Comparison of ENCODE assay signal across 8 cellular contexts in the genomic region with DNA sequence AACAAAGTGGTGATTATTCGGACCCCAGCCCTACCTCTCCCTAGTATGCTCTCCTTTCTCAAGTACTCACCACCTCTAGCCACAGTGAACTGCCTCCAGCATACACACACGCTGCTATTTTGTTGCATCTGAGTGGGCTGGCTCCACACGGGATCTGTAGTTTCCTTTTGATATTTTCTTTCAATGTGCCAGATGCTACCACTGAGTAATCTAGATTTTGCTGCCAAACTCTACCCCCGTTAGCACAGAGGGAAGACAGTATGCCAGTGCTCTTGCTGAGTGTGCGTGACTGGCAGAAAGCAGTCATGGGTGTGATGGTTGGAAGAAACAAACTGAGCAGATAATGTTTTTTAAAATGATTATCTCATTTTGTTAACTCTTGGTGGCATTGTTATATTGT. TPM values are rescaled to one million over a fixed set of nuclear protein-coding genes. Genes with fewer than 3 reads are reported as not detected.
DNase-seq lines count a peak whose midpoint lies in the region; ATAC-seq and TF ChIP-seq lines count a peak whose summit lies in the region.

No MANE protein-coding gene starts in this region.

- 78% methylated on average over 5 of the region's 5 CpGs for WGBS in hepatocyte (ENCODE audit: low lambda C conversion rate, missing lambda C conversion rate)

- intact Hi-C loops in ascending aorta (cut with DNase I): loop anchor here (1.0 kb wide), 1 partner anchor 9 kb away; no protein-coding TSS in a partner anchor

- H3K9me3 Mint-ChIP-seq in CD8-positive, alpha-beta memory T cell: no peaks in the 10 kb centered on the region

- H3K36me3 Mint-ChIP-seq in CD8-positive, alpha-beta memory T cell: peaks cover 8 to 46% (median 16%) of the 10 kb centered on the region in 3 donors

- no peak for TF ChIP-seq CTCF in ascending aorta (IDR thresholded peaks at IDR 0.05)
- no peak for TF ChIP-seq CTCF in hepatocyte (IDR thresholded peaks at IDR 0.05; ENCODE audit: poor library complexity)

- no peaks in the 10 kb centered on the region for H3K9me2 ChIP-seq in hepatocyte (replicated peaks; ENCODE audit: insufficient read depth)

- POLR2A ChIA-PET in CD8-positive, alpha-beta memory T cell (lab: Charles Lee): interaction anchor here (1.1 kb wide), 1 partner anchor 263 kb away, joined by 4 read pairs; a partner anchor contains a TSS

- peak overlapping the region; percentile 96 to 100 (median 98) for H3K27ac Mint-ChIP-seq in CD8-positive, alpha-beta memory T cell

- peak overlapping the region; percentile 52 for H3K4me3 ChIP-seq in CD8-positive, alpha-beta memory T cell (ENCODE audit: low read length)
- H3K4me3 ChIP-seq in ascending aorta (peak overlapping the region; percentile 6 to 47), hepatocyte (no peak overlapping the region)

- H3K27ac ChIP-seq in CD8-positive, alpha-beta memory T cell (ENCODE audit: low read depth, low read length): peak overlapping the region; percentile 70
- H3K27ac ChIP-seq in ascending aorta (peak overlapping the region; percentile 59 to 89), hepatocyte (peak overlapping the region; percentile 92)

- no peaks in the 10 kb centered on the region for H3K27me3 ChIP-seq in CD8-positive, alpha-beta memory T cell (ENCODE audit: insufficient read depth, low read length, poor library complexity, severe bottlenecking)
- H3K27me3 ChIP-seq in ascending aorta (no peaks in the 10 kb centered on the region), hepatocyte (no peaks in the 10 kb centered on the region)

- ATAC-seq in HG02970 (IDR thresholded peaks at IDR 0.05; ENCODE audit: low FRiP score, unreplicated experiment): no peak
- ATAC-seq in GM21825 (IDR thresholded peaks at IDR 0.05; ENCODE audit: unreplicated experiment): no peak
- no peak for ATAC-seq in HG02852 (IDR thresholded peaks at IDR 0.05; ENCODE audit: unreplicated experiment)

- peaks cover 86% of the 10 kb centered on the region for H3K79me2 ChIP-seq in hepatocyte

- H2AFZ ChIP-seq in hepatocyte: no peak overlapping the region

- peak overlapping the region; percentile 92 to 100 (median 95) for H3K4me3 Mint-ChIP-seq in CD8-positive, alpha-beta memory T cell

- peaks cover 90 to 94% (median 94%) of the 10 kb centered on the region in 3 donors for H3K4me1 Mint-ChIP-seq in CD8-positive, alpha-beta memory T cell

- DNase-seq in CD8-positive, alpha-beta memory T cell: peak in 1 of 5 donors; percentile 63
- peak; percentile 50 for DNase-seq in NCI-H69 (lab: John Stamatoyannopoulos, UW)
- no peak for DNase-seq in ascending aorta (ENCODE audit: low spot score in 2 of 2)
- no peak for DNase-seq in hepatocyte (ENCODE audit: low spot score)
- peak; percentile 75 for DNase-seq in stimulated activated CD4-positive, alpha-beta T cell treated with anti-CD3 and anti-CD28 coated beads, Interleukin-4, amount 100 ng/mL, for 24 hours

- H3K27me3 Mint-ChIP-seq in CD8-positive, alpha-beta memory T cell: peaks cover 0 to 2% of the 10 kb centered on the region in 2 donors

- peaks cover 4% of the 10 kb centered on the region for H4K20me1 ChIP-seq in hepatocyte (ENCODE audit: insufficient read depth, poor library complexity, severe bottlenecking)

- peaks cover 97% of the 10 kb centered on the region for H3K4me1 ChIP-seq in CD8-positive, alpha-beta memory T cell (ENCODE audit: insufficient read depth, low read length)
- H3K4me1 ChIP-seq in ascending aorta (peaks cover 22 to 64% of the 10 kb centered on the region in 2 donors), hepatocyte (ENCODE audit: insufficient read depth) (peaks cover 37% of the 10 kb centered on the region)

- CTCF ChIA-PET in CD8-positive, alpha-beta memory T cell (lab: Charles Lee): interaction anchor here (1.2 to 2.4 kb wide), 4 partner anchors 45 to 264 kb away, joined by 3 to 9 read pairs (median 4); a partner anchor contains a TSS

- no peaks in the 10 kb centered on the region for H3K9me3 ChIP-seq in CD8-positive, alpha-beta memory T cell (ENCODE audit: low read length)
- H3K9me3 ChIP-seq in ascending aorta (no peaks in the 10 kb centered on the region), hepatocyte (ENCODE audit: low read depth) (no peaks in the 10 kb centered on the region)

- peak overlapping the region; percentile 72 for H3K4me2 ChIP-seq in hepatocyte

- peaks cover under 1% of the 10 kb centered on the region for H3K36me3 ChIP-seq in CD8-positive, alpha-beta memory T cell (ENCODE audit: insufficient read depth, low read length)
- no peaks in the 10 kb centered on the region for H3K36me3 ChIP-seq in ascending aorta
- no peaks in the 10 kb centered on the region for H3K36me3 ChIP-seq in hepatocyte (replicated peaks; ENCODE audit: insufficient read depth, low read depth)

RNA-seq across cellular contexts. Expression of a gene that starts 11.6 kb away (rescaled TPM):
- total RNA-seq in CD8-positive, alpha-beta memory T cell: 100 to 1,000 TPM; 291 to 303 TPM
- 172 TPM for polyA plus RNA-seq in CD8-positive, alpha-beta memory T cell
- total RNA-seq in ascending aorta: 112 TPM
- 60.6 and 65.9 TPM in 2 replicates for total RNA-seq in hepatocyte
- 46.0 and 54.1 TPM in 2 replicates for polyA plus RNA-seq in hepatocyte

RNA-seq across cellular contexts. Expression of a gene that starts 55.4 kb away (rescaled TPM):
- total RNA-seq in CD8-positive, alpha-beta memory T cell: 1 to 10 TPM; 6.7 to 7.3 TPM
- polyA plus RNA-seq in CD8-positive, alpha-beta memory T cell: 8.1 TPM
- total RNA-seq in ascending aorta: 7.8 TPM
- 7.2 and 11.0 TPM in 2 replicates for total RNA-seq in hepatocyte
- polyA plus RNA-seq in hepatocyte: 1.6 and 2.0 TPM in 2 replicates

RNA-seq across cellular contexts. Expression of a gene that starts 55.8 kb away (rescaled TPM):
- 100 to 1,000 TPM; 129 to 145 TPM for total RNA-seq in CD8-positive, alpha-beta memory T cell
- 269 TPM for polyA plus RNA-seq in CD8-positive, alpha-beta memory T cell
- total RNA-seq in ascending aorta: 34.2 TPM
- total RNA-seq in hepatocyte: 83.0 and 96.2 TPM in 2 replicates
- polyA plus RNA-seq in hepatocyte: 229 and 230 TPM in 2 replicates

RNA-seq across cellular contexts. Expression of a gene that starts 56.1 kb away (rescaled TPM):
- total RNA-seq in CD8-positive, alpha-beta memory T cell: 10 to 100 TPM; 25.5 to 27.7 TPM
- 32.9 TPM for polyA plus RNA-seq in CD8-positive, alpha-beta memory T cell
- total RNA-seq in ascending aorta: 2.1 TPM
- total RNA-seq in hepatocyte: 8.0 and 9.7 TPM in 2 replicates
- 6.4 and 6.7 TPM in 2 replicates for polyA plus RNA-seq in hepatocyte

Comparison
In these comparisons a context has a peak if more than half of its experiments do, and no peak if none do; other contexts are left out.
1. DNase-seq: peak in NCI-H69 (single experiment) and stimulated activated CD4-positive, alpha-beta T cell treated with anti-CD3 and anti-CD28 coated beads, Interleukin-4, amount 100 ng/mL, for 24 hours (single experiment); none in ascending aorta (0 of 2) and hepatocyte (single experiment).
2. Peak in every context shown above with its lines, with median percentiles within 50 percentile points of each other: H3K27ac ChIP-seq.